10 cellular contexts compared by ENCODE assay signal in the genomic region with DNA sequence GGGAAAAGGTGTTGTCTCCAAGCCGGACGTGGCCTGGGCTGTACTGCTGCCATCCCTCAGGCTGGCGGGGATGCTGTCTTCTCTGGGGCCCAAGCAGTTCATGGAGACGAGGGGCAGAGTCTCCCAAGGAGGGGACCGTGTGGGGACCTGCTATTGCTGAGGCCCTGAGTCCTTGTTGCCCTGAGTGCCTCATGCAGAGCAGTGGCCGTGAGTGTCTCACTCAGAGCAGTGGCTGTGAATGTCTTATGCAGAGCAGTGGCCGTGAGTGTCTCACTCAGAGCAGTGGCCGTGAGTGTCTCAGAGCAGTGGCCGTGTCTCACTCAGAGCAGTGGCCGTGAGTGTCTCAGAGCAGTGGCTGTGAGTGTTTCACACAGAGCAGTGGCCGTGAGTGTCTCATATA. TPM values are rescaled to one million over a fixed set of nuclear protein-coding genes. Genes with fewer than 3 reads are reported as not detected.
DNase-seq lines count a peak whose midpoint lies in the region; ATAC-seq and TF ChIP-seq lines count a peak whose summit lies in the region.
"Had no signal": no experiment of that assay in that cellular context is flagged by ENCODE, and none has a peak within 500 bp of the region (broad histone marks: within the 10 kb centered on the region; RNA-seq: fewer than 3 reads in every experiment).

No MANE protein-coding gene starts in this region.

- peaks cover 5% of the 10 kb centered on the region for H3K27me3 ChIP-seq in brain microvascular endothelial cell (replicated peaks)

- intact Hi-C loops in activated CD4-positive, alpha-beta T cell treated with anti-CD3 and anti-CD28 coated beads, Interleukin-2, amount 10 ng/mL, durations not matched to agents 24 days and 14 days (cut with micrococcal nuclease) = loop anchor here (1.0 to 2.0 kb wide), 8 partner anchors 14 to 112 kb away; partner anchors contain the start of gene CERK
- intact Hi-C loops in dendritic cell treated with granulocyte-macrophage colony-stimulating factor and Interleukin-4, amounts not matched to agents 40 ng/mL and 50 ng/mL, for 4 days (cut with micrococcal nuclease) = loop anchor here (5.0 to 10.0 kb wide), 2 partner anchors 50 to 98 kb away; partner anchors contain the start of gene GRAMD4

- in situ Hi-C loops in brain microvascular endothelial cell (cut with HindIII; ENCODE audit: low pct_ligation_motif_present, low sequenced_read_pairs) = no loop called here

- peak overlapping the region; percentile 80 for H3K4me3 Mint-ChIP-seq in activated CD8-positive, alpha-beta memory T cell treated with anti-CD3 and anti-CD28 coated beads, Interleukin-2, amount 10 ng/mL, durations not matched to agents 7 days and 5 days
- H3K4me3 Mint-ChIP-seq in activated CD4-positive, alpha-beta T cell treated with anti-CD3 and anti-CD28 coated beads, Interleukin-2, amount 10 ng/mL, durations not matched to agents 24 days and 14 days = peak overlapping the region; percentile 91
- H3K4me3 Mint-ChIP-seq in dendritic cell treated with granulocyte-macrophage colony-stimulating factor and Interleukin-4, amounts not matched to agents 40 ng/mL and 50 ng/mL, for 4 days = no peak overlapping the region

- peak overlapping the region; percentile 95 for H3K27ac Mint-ChIP-seq in activated CD8-positive, alpha-beta memory T cell treated with anti-CD3 and anti-CD28 coated beads, Interleukin-2, amount 10 ng/mL, durations not matched to agents 7 days and 5 days
- peak overlapping the region; percentile 95 for H3K27ac Mint-ChIP-seq in activated CD4-positive, alpha-beta T cell treated with anti-CD3 and anti-CD28 coated beads, Interleukin-2, amount 10 ng/mL, durations not matched to agents 24 days and 14 days
- H3K27ac Mint-ChIP-seq in dendritic cell treated with granulocyte-macrophage colony-stimulating factor and Interleukin-4, amounts not matched to agents 40 ng/mL and 50 ng/mL, for 4 days = peak overlapping the region; percentile 73

- no peaks in the 10 kb centered on the region for H3K27me3 Mint-ChIP-seq in activated CD8-positive, alpha-beta memory T cell treated with anti-CD3 and anti-CD28 coated beads, Interleukin-2, amount 10 ng/mL, durations not matched to agents 7 days and 5 days
- no peaks in the 10 kb centered on the region for H3K27me3 Mint-ChIP-seq in activated CD4-positive, alpha-beta T cell treated with anti-CD3 and anti-CD28 coated beads, Interleukin-2, amount 10 ng/mL, durations not matched to agents 24 days and 14 days
- H3K27me3 Mint-ChIP-seq in dendritic cell treated with granulocyte-macrophage colony-stimulating factor and Interleukin-4, amounts not matched to agents 40 ng/mL and 50 ng/mL, for 4 days = no peaks in the 10 kb centered on the region

- ATAC-seq in activated CD8-positive, alpha-beta memory T cell treated with anti-CD3 and anti-CD28 coated beads, Interleukin-2, amount 10 ng/mL, durations not matched to agents 7 days and 5 days = peak; percentile 5
- ATAC-seq in stimulated activated naive CD8-positive, alpha-beta T cell treated with anti-CD3 and anti-CD28 coated beads, Interleukin-15, Interleukin-2, amounts not matched to agents 100 U/mL and 50 U/mL, for 24 hours = peak; percentile 5
- no peak for ATAC-seq in GM18867 (IDR thresholded peaks at IDR 0.05; ENCODE audit: unreplicated experiment)

- no peaks in the 10 kb centered on the region for H3K36me3 ChIP-seq in brain microvascular endothelial cell (replicated peaks)

- peaks cover 27% of the 10 kb centered on the region for H3K4me1 Mint-ChIP-seq in activated CD8-positive, alpha-beta memory T cell treated with anti-CD3 and anti-CD28 coated beads, Interleukin-2, amount 10 ng/mL, durations not matched to agents 7 days and 5 days
- H3K4me1 Mint-ChIP-seq in activated CD4-positive, alpha-beta T cell treated with anti-CD3 and anti-CD28 coated beads, Interleukin-2, amount 10 ng/mL, durations not matched to agents 24 days and 14 days = peaks cover 30% of the 10 kb centered on the region
- peaks cover 33% of the 10 kb centered on the region for H3K4me1 Mint-ChIP-seq in dendritic cell treated with granulocyte-macrophage colony-stimulating factor and Interleukin-4, amounts not matched to agents 40 ng/mL and 50 ng/mL, for 4 days (ENCODE audit: low read depth)

- H3K4me3 ChIP-seq in brain microvascular endothelial cell (ENCODE audit: low read depth, low read length) = no peak overlapping the region
- H3K4me3 ChIP-seq: thoracic aorta had no signal

- no peak overlapping the region for H3K27ac ChIP-seq in brain microvascular endothelial cell
- H3K27ac ChIP-seq: thoracic aorta had no signal

- no peak for TF ChIP-seq CTCF in brain microvascular endothelial cell (IDR thresholded peaks at IDR 0.05; ENCODE audit: low read depth, low read length, missing control alignments)

- H3K9me3 Mint-ChIP-seq in activated CD8-positive, alpha-beta memory T cell treated with anti-CD3 and anti-CD28 coated beads, Interleukin-2, amount 10 ng/mL, durations not matched to agents 7 days and 5 days (ENCODE audit: low read depth) = no peaks in the 10 kb centered on the region
- no peaks in the 10 kb centered on the region for H3K9me3 Mint-ChIP-seq in activated CD4-positive, alpha-beta T cell treated with anti-CD3 and anti-CD28 coated beads, Interleukin-2, amount 10 ng/mL, durations not matched to agents 24 days and 14 days
- H3K9me3 Mint-ChIP-seq in dendritic cell treated with granulocyte-macrophage colony-stimulating factor and Interleukin-4, amounts not matched to agents 40 ng/mL and 50 ng/mL, for 4 days = no peaks in the 10 kb centered on the region
- H3K9me3 Mint-ChIP-seq: immature natural killer cell had no signal

- CTCF ChIA-PET in activated CD8-positive, alpha-beta memory T cell treated with anti-CD3 and anti-CD28 coated beads, Interleukin-2, amount 10 ng/mL, durations not matched to agents 7 days and 5 days (lab: Charles Lee) = no interaction called here

- DNase-seq in activated CD8-positive, alpha-beta memory T cell treated with anti-CD3 and anti-CD28 coated beads, Interleukin-2, amount 10 ng/mL, durations not matched to agents 7 days and 5 days = no peak
- DNase-seq in activated CD8-positive, alpha-beta memory T cell treated with anti-CD3 and anti-CD28 coated beads for 24 hours = no peak
- DNase-seq in activated CD4-positive, alpha-beta T cell treated with anti-CD3 and anti-CD28 coated beads, Interleukin-2, amount 10 ng/mL, durations not matched to agents 24 days and 14 days = no peak
- DNase-seq in stimulated activated naive CD8-positive, alpha-beta T cell treated with anti-CD3 and anti-CD28 coated beads, Interleukin-15, Interleukin-2, amounts not matched to agents 100 U/mL and 50 U/mL, for 24 hours = no peak
- no peak for DNase-seq in brain microvascular endothelial cell
- DNase-seq in NCI-H82 treated with DMSO at 0.1 percent for 48 hours (lab: John Stamatoyannopoulos, UW; ENCODE audit: unreplicated experiment) = no peak

- H3K36me3 Mint-ChIP-seq in activated CD8-positive, alpha-beta memory T cell treated with anti-CD3 and anti-CD28 coated beads, Interleukin-2, amount 10 ng/mL, durations not matched to agents 7 days and 5 days = no peaks in the 10 kb centered on the region
- H3K36me3 Mint-ChIP-seq in activated CD4-positive, alpha-beta T cell treated with anti-CD3 and anti-CD28 coated beads, Interleukin-2, amount 10 ng/mL, durations not matched to agents 24 days and 14 days (ENCODE audit: low read depth) = peaks cover 21% of the 10 kb centered on the region
- H3K36me3 Mint-ChIP-seq in dendritic cell treated with granulocyte-macrophage colony-stimulating factor and Interleukin-4, amounts not matched to agents 40 ng/mL and 50 ng/mL, for 4 days (ENCODE audit: low read depth) = peaks cover 96% of the 10 kb centered on the region

RNA-seq across cellular contexts. Expression of gene GRAMD4, which starts 54.7 kb away (rescaled TPM):
- 10 to 100 TPM; 35.4 to 44.6 TPM for total RNA-seq in activated CD8-positive, alpha-beta memory T cell treated with anti-CD3 and anti-CD28 coated beads, Interleukin-2, amount 10 ng/mL, durations not matched to agents 7 days and 5 days
- 63.8 and 66.1 TPM in 2 replicates for total RNA-seq in activated CD4-positive, alpha-beta T cell treated with anti-CD3 and anti-CD28 coated beads, Interleukin-2, amount 10 ng/mL, durations not matched to agents 24 days and 14 days
